Comparison of ENCODE assay signal across 13 cellular contexts in genomic region chr15:78992416-78993256, GRCh38. TPM values are rescaled to one million over a fixed set of nuclear protein-coding genes. Genes with fewer than 3 reads are reported as not detected.
DNase-seq lines count a peak whose midpoint lies in the region; ATAC-seq and TF ChIP-seq lines count a peak whose summit lies in the region.
"Had no signal": no experiment of that assay in that cellular context is flagged by ENCODE, and none has a peak within 500 bp of the region (broad histone marks: within the 10 kb centered on the region; RNA-seq: fewer than 3 reads in every experiment).

No MANE protein-coding gene starts in this region.

- H3K27me3 ChIP-seq in IMR-90 (ENCODE audit: control insufficient read depth, insufficient read depth, low read length) (no peaks in the 10 kb centered on the region), neural progenitor cell (no peaks in the 10 kb centered on the region)
- H3K27me3 ChIP-seq: thyroid gland had no signal

- H3K4me1 ChIP-seq in IMR-90 (ENCODE audit: control insufficient read depth, insufficient read depth, low read length) = peaks cover 26% of the 10 kb centered on the region
- peaks cover 10% of the 10 kb centered on the region for H3K4me1 ChIP-seq in neural progenitor cell

- TF ChIP-seq CTCF in IMR-90 (conservative IDR thresholded peaks at IDR 0.05; ENCODE audit: low read depth, low read length) (no peak), neural progenitor cell (IDR thresholded peaks at IDR 0.05) (no peak), nephron progenitor cell (IDR thresholded peaks at IDR 0.05) (no peak)

- peak overlapping the region; percentile 99 for H2AK5ac ChIP-seq in IMR-90 (ENCODE audit: low read depth, low read length)

- H4K8ac ChIP-seq in IMR-90 (ENCODE audit: low read depth in 2 of 2, low read length in 2 of 2) = no peak overlapping the region; a peak in 1 of 4 replicates

- peak overlapping the region; percentile 37; the same call in 1 of the 2 replicates for H3K23ac ChIP-seq in IMR-90 (ENCODE audit: low read depth, low read length)

- peak overlapping the region; percentile 70; the same call in 1 of the 2 replicates for H2BK20ac ChIP-seq in IMR-90 (ENCODE audit: low read depth, low read length)

- peak overlapping the region; percentile 40; the same call in 1 of the 2 replicates for H2BK120ac ChIP-seq in IMR-90 (ENCODE audit: low read depth, low read length)

- peaks cover 23 to 52% of the 10 kb centered on the region in 2 donors for H3K27me3 Mint-ChIP-seq in effector memory CD8-positive, alpha-beta T cell
- H3K27me3 Mint-ChIP-seq in neural progenitor cell (ENCODE audit: insufficient read depth, low read depth) (peaks cover 8% of the 10 kb centered on the region), nephron progenitor cell (ENCODE audit: low read depth, poor library complexity) (no peaks in the 10 kb centered on the region)

- no peaks in the 10 kb centered on the region for H3K36me3 Mint-ChIP-seq in effector memory CD8-positive, alpha-beta T cell (ENCODE audit: insufficient read depth)
- H3K36me3 Mint-ChIP-seq in neural progenitor cell (no peaks in the 10 kb centered on the region), nephron progenitor cell (ENCODE audit: low read depth) (no peaks in the 10 kb centered on the region)
- H3K36me3 Mint-ChIP-seq: activated naive CD4-positive, alpha-beta T cell treated with anti-CD3 and anti-CD28 coated beads, Interleukin-2, amount 50 U/mL, for 72 hours had no signal

- peaks cover 27% of the 10 kb centered on the region for H3K9me1 ChIP-seq in IMR-90 (ENCODE audit: insufficient read depth, low read length)

- no peak for TF ChIP-seq RAD21 in IMR-90 (IDR thresholded peaks at IDR 0.05; ENCODE audit: low read length)

- H3K4me2 ChIP-seq in IMR-90 (ENCODE audit: low read depth, low read length) (no peak overlapping the region), neural progenitor cell (no peak overlapping the region)

- H3K36me3 ChIP-seq in IMR-90 (ENCODE audit: control insufficient read depth, insufficient read depth, low read length) = no peaks in the 10 kb centered on the region
- no peaks in the 10 kb centered on the region for H3K36me3 ChIP-seq in neural progenitor cell
- H3K36me3 ChIP-seq: thyroid gland had no signal

- peak overlapping the region; percentile 80 for H2BK5ac ChIP-seq in IMR-90 (ENCODE audit: low read depth, low read length, poor library complexity, severe bottlenecking)

- H3K27ac Mint-ChIP-seq in effector memory CD8-positive, alpha-beta T cell = peak overlapping the region; percentile 11 to 16
- H3K27ac Mint-ChIP-seq in neural progenitor cell (peak overlapping the region; percentile 91), nephron progenitor cell (no peak overlapping the region)

- no peak overlapping the region for H3K4me3 Mint-ChIP-seq in effector memory CD8-positive, alpha-beta T cell
- peak overlapping the region; percentile 57 for H3K4me3 Mint-ChIP-seq in neural progenitor cell
- no peak overlapping the region for H3K4me3 Mint-ChIP-seq in nephron progenitor cell

- H3K56ac ChIP-seq in IMR-90 (ENCODE audit: extremely low read depth, insufficient read depth, low read length) = no peak overlapping the region

- dilution Hi-C loops in IMR-90 (cut with HindIII; ENCODE audit: low sequenced_read_pairs, unreplicated experiment) = no loop called here

- WGBS in IMR-90 (ENCODE audit: extremely low coverage in 2 of 2, insufficient read length in 1 of 2), 2 experiments = 90% methylated on average over 4 of the region's 17 CpGs; no CpG with 5 or more reads in 1 of the 2 experiments

- peak overlapping the region; percentile 73 for H3K4ac ChIP-seq in IMR-90 (ENCODE audit: low read depth, low read length)

- no peaks in the 10 kb centered on the region; a peak in 1 of 4 replicates for H3K79me1 ChIP-seq in IMR-90 (ENCODE audit: low read depth in 1 of 2, low read length in 2 of 2)

- H2AK9ac ChIP-seq in IMR-90 (replicated peaks; ENCODE audit: low read depth, low read length, poor library complexity) = no peak overlapping the region

- CTCF ChIA-PET in IMR-90 (lab: Yijun Ruan, JAX) = interaction anchor here (1.1 kb wide), 1 partner anchor 13 kb away, joined by 3 read pairs; no protein-coding TSS in a partner anchor

- H3F3A ChIP-seq in neural progenitor cell (ENCODE audit: low read depth) = no peaks in the 10 kb centered on the region

- DNase-seq in Ammon's horn (ENCODE audit: low spot score) (peak; percentile 40), IMR-90 (no peak), neural progenitor cell (ENCODE audit: low spot score) (no peak), nephron progenitor cell (no peak), NCI-H187 treated with DMSO at 0.1 percent for 48 hours (lab: John Stamatoyannopoulos, UW) (no peak)
- DNase-seq in effector memory CD8-positive, alpha-beta T cell = no peak
- DNase-seq in stimulated activated CD4-positive, alpha-beta T cell treated with anti-CD3 and anti-CD28 coated beads, Interleukin-2, amount 100 ng/mL, for 48 hours = no peak
- DNase-seq: central memory CD4-positive, alpha-beta T cell; mammary epithelial cell; occipital lobe had no signal

- no peak overlapping the region for H2AFZ ChIP-seq in IMR-90 (replicated peaks; ENCODE audit: low read length, poor library complexity)
- no peak overlapping the region for H2AFZ ChIP-seq in neural progenitor cell (replicated peaks)

- ATAC-seq in IMR-90 (ENCODE audit: low read depth) = no peak
- no peak for ATAC-seq in effector memory CD8-positive, alpha-beta T cell (replicated peaks)
- no peak for ATAC-seq in HG03039 (IDR thresholded peaks at IDR 0.05; ENCODE audit: unreplicated experiment)
- ATAC-seq: activated naive CD4-positive, alpha-beta T cell treated with anti-CD3 and anti-CD28 coated beads, Interleukin-2, amount 50 U/mL, for 72 hours had no signal

- no peaks in the 10 kb centered on the region for H3K79me2 ChIP-seq in neural progenitor cell (ENCODE audit: low read depth)

- H3K9me3 Mint-ChIP-seq in effector memory CD8-positive, alpha-beta T cell = no peaks in the 10 kb centered on the region
- H3K9me3 Mint-ChIP-seq in neural progenitor cell = no peaks in the 10 kb centered on the region
- H3K9me3 Mint-ChIP-seq in nephron progenitor cell = no peaks in the 10 kb centered on the region
- H3K9me3 Mint-ChIP-seq: activated naive CD4-positive, alpha-beta T cell treated with anti-CD3 and anti-CD28 coated beads, Interleukin-2, amount 50 U/mL, for 72 hours had no signal

- no peak overlapping the region for H3K18ac ChIP-seq in IMR-90 (ENCODE audit: low read depth, low read length)

- H3K4me1 Mint-ChIP-seq in effector memory CD8-positive, alpha-beta T cell (ENCODE audit: low read depth in 2 of 2) = peaks cover 2 to 3% of the 10 kb centered on the region in 2 donors
- H3K4me1 Mint-ChIP-seq in neural progenitor cell = peaks cover 22% of the 10 kb centered on the region
- H3K4me1 Mint-ChIP-seq in nephron progenitor cell = peaks cover 19% of the 10 kb centered on the region

- H4K20me1 ChIP-seq in IMR-90 (ENCODE audit: insufficient read depth, low read length) = no peaks in the 10 kb centered on the region
- no peaks in the 10 kb centered on the region for H4K20me1 ChIP-seq in neural progenitor cell (ENCODE audit: low read depth)

- H3K14ac ChIP-seq in IMR-90 (replicated peaks; ENCODE audit: low read depth, low read length) = peak overlapping the region; percentile 89

- no peak overlapping the region for H4K5ac ChIP-seq in IMR-90 (ENCODE audit: low read depth, low read length)

- in situ Hi-C loops in IMR-90 (cut with MboI; ENCODE audit: low sequenced_read_pairs) = no loop called here

- H3K27ac ChIP-seq in IMR-90 (ENCODE audit: insufficient read depth, low read length) = no peak overlapping the region
- H3K27ac ChIP-seq in neural progenitor cell = no peak overlapping the region
- H3K27ac ChIP-seq: thyroid gland had no signal

- POLR2A ChIA-PET in IMR-90 (lab: Charles Lee; ENCODE audit: unreplicated experiment) = no interaction called here

- H2BK15ac ChIP-seq in IMR-90 (ENCODE audit: low read depth, low read length) = peak overlapping the region; percentile 73; the same call in 2 of the 3 replicates

- TF ChIP-seq POLR2A in IMR-90 (IDR thresholded peaks at IDR 0.05; ENCODE audit: low read depth, low read length) = no peak

- H3K9ac ChIP-seq in IMR-90 (ENCODE audit: low read depth, low read length) (no peak overlapping the region), neural progenitor cell (no peak overlapping the region)

- intact Hi-C loops in IMR-90 (cut with micrococcal nuclease) = no loop called here

- no TSS peak for BruUV-seq in IMR-90 (replicated peaks; lab: Mats Ljungman, UMichigan)

- H4K91ac ChIP-seq in IMR-90 (ENCODE audit: insufficient read depth, low read depth, low read length) = peak overlapping the region; percentile 37; the same call in 1 of the 2 replicates

- H3K4me3 ChIP-seq in IMR-90 (ENCODE audit: insufficient read depth, low read depth, low read length) (no peak overlapping the region), neural progenitor cell (no peak overlapping the region)
- H3K4me3 ChIP-seq: thyroid gland had no signal

- no peaks in the 10 kb centered on the region for H3K9me3 ChIP-seq in IMR-90 (ENCODE audit: control insufficient read depth, insufficient read depth, low read length)
- H3K9me3 ChIP-seq in neural progenitor cell (ENCODE audit: low read depth) = no peaks in the 10 kb centered on the region
- H3K9me3 ChIP-seq: thyroid gland had no signal

TF ChIP-seq in IMR-90, 13 proteins besides CTCF, POLR2A, EP300 and RAD21 (continues in another document):
- TF ChIP-seq ELK1 (IDR thresholded peaks at IDR 0.05; ENCODE audit: borderline replicate concordance, low read depth, low read length) (no peak), NFE2L2 (IDR thresholded peaks at IDR 0.05; ENCODE audit: low read depth, low read length) (no peak), RFX5 (IDR thresholded peaks at IDR 0.05; ENCODE audit: low read depth, low read length) (no peak), CHD1 (IDR thresholded peaks at IDR 0.05; ENCODE audit: low read depth, low read length) (no peak), CEBPB (IDR thresholded peaks at IDR 0.05; ENCODE audit: low read depth, low read length) (no peak), BHLHE40 (IDR thresholded peaks at IDR 0.05; ENCODE audit: low read depth, low read length) (no peak), SMC3 (IDR thresholded peaks at IDR 0.05; ENCODE audit: low read depth, low read length) (no peak), FOS (IDR thresholded peaks at IDR 0.05; ENCODE audit: low read depth, low read length) (no peak)

RNA-seq across cellular contexts. Expression of gene CTSH, which starts 47.8 kb away (rescaled TPM):
- total RNA-seq in IMR-90 (2012; rRNA removed) (5.6 and 11.7 TPM in 2 replicates), neural progenitor cell (ENCODE audit: low replicate concordance) (3.5 and 9.0 TPM in 2 replicates)
- 13.9 and 18.4 TPM in 2 replicates for polyA plus RNA-seq in IMR-90 (2012; rRNA removed)
- polyA plus RNA-seq in IMR-90 (2012; cell fraction: cytosol; rRNA removed) = 7.8 and 8.4 TPM in 2 replicates
- polyA plus RNA-seq in IMR-90 (2012; cell fraction: nucleus; rRNA removed; ENCODE audit: low replicate concordance) = 8.4 and 13.5 TPM in 2 replicates
